Comparison of ENCODE assay signal across 8 cellular contexts in the genomic region with DNA sequence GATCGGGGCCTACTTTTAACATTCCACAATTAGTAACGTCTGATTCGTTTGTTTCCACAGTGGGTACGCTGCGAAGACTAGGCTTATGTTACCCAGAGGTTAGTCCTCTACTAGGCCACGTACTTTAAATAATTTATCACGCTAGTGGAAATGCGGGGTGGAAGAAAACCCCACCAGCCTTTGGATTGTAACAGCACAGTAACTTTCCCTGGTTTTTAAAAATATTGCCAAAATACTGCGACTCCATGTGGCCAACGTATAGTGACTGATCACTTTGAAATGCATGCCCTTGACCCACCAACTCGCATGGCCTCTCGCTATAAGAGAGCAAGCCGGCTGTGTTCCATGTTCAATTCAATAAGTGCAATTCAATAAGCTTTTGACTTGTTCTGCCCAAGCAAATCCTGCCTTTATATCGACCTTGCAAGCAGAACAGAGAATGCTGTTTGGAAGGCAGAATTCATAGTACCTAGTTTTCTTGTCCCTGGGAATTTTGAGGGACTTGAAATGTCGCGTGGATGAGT. TPM values are rescaled to one million over a fixed set of nuclear protein-coding genes. Genes with fewer than 3 reads are reported as not detected.
DNase-seq lines count a peak whose midpoint lies in the region; ATAC-seq and TF ChIP-seq lines count a peak whose summit lies in the region.

No MANE protein-coding gene starts in this region.

- peak overlapping the region; percentile 62; the same call in 1 of the 2 replicates for H3K4me3 ChIP-seq in GM08714 (ENCODE audit: low read length)
- peak overlapping the region; percentile 60 to 96 (median 81) for H3K4me3 ChIP-seq in dorsolateral prefrontal cortex

- H3K36me3 Mint-ChIP-seq in natural killer cell treated with Interleukin-12 subunit alpha and Interleukin-12 subunit beta and Interleukin-15 and Interleukin-18, amount 100 ng/mL, for 72 hours = peaks cover 5% of the 10 kb centered on the region

- no peaks in the 10 kb centered on the region for H3K27me3 ChIP-seq in dorsolateral prefrontal cortex

- no peaks in the 10 kb centered on the region for H3K27me3 Mint-ChIP-seq in natural killer cell treated with Interleukin-12 subunit alpha and Interleukin-12 subunit beta and Interleukin-15 and Interleukin-18, amount 100 ng/mL, for 72 hours

- peak in 4 of 56 donors; percentile 5 to 24 (median 8) for TF ChIP-seq CTCF in dorsolateral prefrontal cortex (IDR thresholded peaks at IDR 0.05 in 54 of 56, conservative IDR thresholded peaks at IDR 0.05 in 2 of 56; ENCODE audit: low read depth in 1 of 56, partially characterized antibody in 56 of 56)

- intact Hi-C loops in dorsolateral prefrontal cortex (cut with DNase I) = loop anchor here in 1 of 2 donors (2.0 kb wide), 1 partner anchor 51 kb away; no protein-coding TSS in a partner anchor

- no peak for ATAC-seq in natural killer cell treated with Interleukin-12 subunit alpha and Interleukin-12 subunit beta and Interleukin-15 and Interleukin-18, amount 100 ng/mL, for 72 hours
- no peak for ATAC-seq in HG03442 (IDR thresholded peaks at IDR 0.05; ENCODE audit: unreplicated experiment)
- no peak for ATAC-seq in HG02623 (IDR thresholded peaks at IDR 0.05; ENCODE audit: unreplicated experiment)

- no peaks in the 10 kb centered on the region for H3K9me3 Mint-ChIP-seq in natural killer cell treated with Interleukin-12 subunit alpha and Interleukin-12 subunit beta and Interleukin-15 and Interleukin-18, amount 100 ng/mL, for 72 hours

- H3K27ac Mint-ChIP-seq in natural killer cell treated with Interleukin-12 subunit alpha and Interleukin-12 subunit beta and Interleukin-15 and Interleukin-18, amount 100 ng/mL, for 72 hours = peak overlapping the region; percentile 95 to 98

- peak overlapping the region; percentile 96 to 100 (median 99) for H3K27ac ChIP-seq in dorsolateral prefrontal cortex

- DNase-seq in NCI-H69 (lab: John Stamatoyannopoulos, UW) (peak; percentile 46), dorsolateral prefrontal cortex (no peak), GM19238 (ENCODE audit: insufficient read length, low spot score) (no peak)
- no peak for DNase-seq in natural killer cell treated with Interleukin-12 subunit alpha and Interleukin-12 subunit beta and Interleukin-15 and Interleukin-18, amount 100 ng/mL, for 72 hours (ENCODE audit: low spot score)
- DNase-seq in stimulated activated naive CD4-positive, alpha-beta T cell treated with Interleukin-2 at 50 U/mL for 16 hours (lab: John Stamatoyannopoulos, UW) = no peak

- peaks cover 19 to 29% of the 10 kb centered on the region in 2 donors for H3K4me1 Mint-ChIP-seq in natural killer cell treated with Interleukin-12 subunit alpha and Interleukin-12 subunit beta and Interleukin-15 and Interleukin-18, amount 100 ng/mL, for 72 hours (ENCODE audit: low read depth in 2 of 2)

- H3K4me3 Mint-ChIP-seq in natural killer cell treated with Interleukin-12 subunit alpha and Interleukin-12 subunit beta and Interleukin-15 and Interleukin-18, amount 100 ng/mL, for 72 hours = peak overlapping the region; percentile 94

RNA-seq across cellular contexts. Expression of a gene that starts 0.9 kb away (rescaled TPM):
- total RNA-seq in dorsolateral prefrontal cortex = 10 to 100 TPM; 28.5 to 73.1 (median 53.1) TPM
- total RNA-seq in natural killer cell treated with Interleukin-12 subunit alpha and Interleukin-12 subunit beta and Interleukin-15 and Interleukin-18, amount 100 ng/mL, for 72 hours = 10 to 100 TPM; 17.2 to 31.5 TPM
